13 cellular contexts compared by ENCODE assay signal in the genomic region with DNA sequence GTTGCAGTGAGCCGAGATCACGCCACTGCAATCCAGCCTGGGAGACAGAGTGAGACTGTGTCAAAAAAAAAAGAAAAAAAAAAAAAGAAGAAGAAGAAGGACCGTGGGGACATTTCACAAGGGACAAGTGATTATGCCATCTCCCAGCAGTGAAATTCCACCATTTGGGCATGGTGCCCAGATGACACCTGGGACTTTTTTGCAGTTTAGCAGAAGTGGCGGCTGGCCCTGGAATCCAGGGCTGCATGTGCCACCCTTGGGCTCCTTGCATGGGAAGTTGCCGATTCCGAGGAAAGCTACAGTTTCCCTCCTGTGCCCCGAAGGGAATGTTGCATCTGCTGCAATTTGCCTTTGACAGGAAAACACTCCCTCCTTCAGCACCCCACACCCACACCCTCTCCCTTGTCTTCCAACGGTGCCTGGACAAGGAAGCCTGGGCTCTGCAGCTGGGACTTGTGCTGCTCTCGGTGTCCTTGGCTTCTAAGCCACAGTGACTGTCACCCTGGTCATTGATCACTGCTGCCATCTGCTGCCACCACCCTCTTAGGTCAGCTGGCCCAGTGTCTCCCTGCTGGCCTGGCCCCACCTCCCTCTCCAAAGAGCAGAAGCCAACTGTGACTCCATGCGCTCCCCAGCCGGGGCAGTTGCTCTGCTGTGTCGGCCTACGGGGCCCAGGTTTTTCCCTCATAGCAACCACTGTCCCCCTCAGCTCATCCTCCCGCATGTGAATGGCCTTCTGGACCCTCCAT. TPM values are rescaled to one million over a fixed set of nuclear protein-coding genes. Genes with fewer than 3 reads are reported as not detected.
DNase-seq lines count a peak whose midpoint lies in the region; ATAC-seq and TF ChIP-seq lines count a peak whose summit lies in the region.
"Had no signal": no experiment of that assay in that cellular context is flagged by ENCODE, and none has a peak within 500 bp of the region (broad histone marks: within the 10 kb centered on the region; RNA-seq: fewer than 3 reads in every experiment).

No MANE protein-coding gene starts in this region.

- no peaks in the 10 kb centered on the region for H3K4me1 ChIP-seq in testis
- H3K4me1 ChIP-seq: vagina had no signal

- WGBS in testis, 2 donors = 61 to 71% methylated on average over 13 to 14 of the region's 14 CpGs

- no peak for ATAC-seq in GM18858 (IDR thresholded peaks at IDR 0.05; ENCODE audit: unreplicated experiment)

- intact Hi-C loops in testis (cut with DNase I; ENCODE audit: low total_unique reads) = loop anchor here (5.0 kb wide), 1 partner anchor 137 kb away; no protein-coding TSS in a partner anchor

- H3K27ac ChIP-seq in VCaP (no peak overlapping the region), testis (no peak overlapping the region)
- H3K27ac ChIP-seq: dorsolateral prefrontal cortex, vagina had no signal

- no peaks in the 10 kb centered on the region for H3K27me3 ChIP-seq in testis
- H3K27me3 ChIP-seq: dorsolateral prefrontal cortex, vagina had no signal

- H3K9me3 Mint-ChIP-seq in HFFc6 = no peaks in the 10 kb centered on the region
- H3K9me3 Mint-ChIP-seq: activated CD4-positive, alpha-beta T cell treated with anti-CD3 and anti-CD28 coated beads, Interleukin-2, amount 10 ng/mL, durations not matched to agents 24 days and 14 days; activated naive CD4-positive, alpha-beta T cell treated with anti-CD3 and anti-CD28 coated beads, Interleukin-2, amount 50 U/mL, for 24 hours had no signal

- DNase-seq in HFFc6 (no peak), iPS-NIHi7 (ENCODE audit: extremely low spot score) (peak; percentile 54), testis (peak; percentile 92), NCI-H2107 treated with DMSO at 0.1 percent for 48 hours (lab: John Stamatoyannopoulos, UW; ENCODE audit: unreplicated experiment) (no peak), GM10266 (ENCODE audit: extremely low spot score) (no peak)
- DNase-seq: activated CD4-positive, alpha-beta T cell treated with anti-CD3 and anti-CD28 coated beads, Interleukin-2, amount 10 ng/mL, durations not matched to agents 24 days and 14 days; GF-D8; NCI-H1436 had no signal

- H3K36me3 ChIP-seq in testis (ENCODE audit: low read depth, missing control alignments) = no peaks in the 10 kb centered on the region
- H3K36me3 ChIP-seq: vagina had no signal

- no peaks in the 10 kb centered on the region for H3K36me3 Mint-ChIP-seq in HFFc6 (ENCODE audit: low read depth)
- H3K36me3 Mint-ChIP-seq: activated naive CD4-positive, alpha-beta T cell treated with anti-CD3 and anti-CD28 coated beads, Interleukin-2, amount 50 U/mL, for 24 hours had no signal

- peak; percentile 25; the same call in 1 of the 2 replicates for TF ChIP-seq CTCF in HFFc6 (IDR thresholded peaks at IDR 0.05)
- TF ChIP-seq CTCF in VCaP (conservative IDR thresholded peaks at IDR 0.05) = peak; percentile 66
- peak in 2 of 3 experiments; percentile 37 to 56 for TF ChIP-seq CTCF in testis (IDR thresholded peaks at IDR 0.05)
- TF ChIP-seq CTCF in GM10266 (IDR thresholded peaks at IDR 0.05; ENCODE audit: control insufficient read depth, insufficient read depth, low read depth, missing control alignments) = no peak

- H3K4me3 Mint-ChIP-seq in HFFc6 = no peak overlapping the region
- H3K4me3 Mint-ChIP-seq: activated CD4-positive, alpha-beta T cell treated with anti-CD3 and anti-CD28 coated beads, Interleukin-2, amount 10 ng/mL, durations not matched to agents 24 days and 14 days; activated naive CD4-positive, alpha-beta T cell treated with anti-CD3 and anti-CD28 coated beads, Interleukin-2, amount 50 U/mL, for 24 hours had no signal

- no peaks in the 10 kb centered on the region for H3K9me3 ChIP-seq in testis
- H3K9me3 ChIP-seq: vagina had no signal

- no peak for TF ChIP-seq POLR2A in testis (IDR thresholded peaks at IDR 0.05)

- no peaks in the 10 kb centered on the region; the same call in 1 of the 2 replicates for H3K4me1 Mint-ChIP-seq in HFFc6 (ENCODE audit: low read depth)
- H3K4me1 Mint-ChIP-seq: activated CD4-positive, alpha-beta T cell treated with anti-CD3 and anti-CD28 coated beads, Interleukin-2, amount 10 ng/mL, durations not matched to agents 24 days and 14 days; activated naive CD4-positive, alpha-beta T cell treated with anti-CD3 and anti-CD28 coated beads, Interleukin-2, amount 50 U/mL, for 24 hours had no signal

- H3K4me3 ChIP-seq in testis = no peak overlapping the region
- H3K4me3 ChIP-seq: dorsolateral prefrontal cortex, vagina had no signal

- no peak overlapping the region for H3K27ac Mint-ChIP-seq in HFFc6
- H3K27ac Mint-ChIP-seq: activated CD4-positive, alpha-beta T cell treated with anti-CD3 and anti-CD28 coated beads, Interleukin-2, amount 10 ng/mL, durations not matched to agents 24 days and 14 days; activated naive CD4-positive, alpha-beta T cell treated with anti-CD3 and anti-CD28 coated beads, Interleukin-2, amount 50 U/mL, for 24 hours had no signal

- peaks cover 3% of the 10 kb centered on the region for H3K27me3 Mint-ChIP-seq in HFFc6 (ENCODE audit: insufficient read depth)
- H3K27me3 Mint-ChIP-seq: activated CD4-positive, alpha-beta T cell treated with anti-CD3 and anti-CD28 coated beads, Interleukin-2, amount 10 ng/mL, durations not matched to agents 24 days and 14 days; activated naive CD4-positive, alpha-beta T cell treated with anti-CD3 and anti-CD28 coated beads, Interleukin-2, amount 50 U/mL, for 24 hours had no signal

RNA-seq across cellular contexts. Expression of gene LRRC30, which starts 56.4 kb away (rescaled TPM):
- not detected for total RNA-seq in HFFc6 (2021; fragmentation: NEBNext Ultra II Directional; extraction: Animal tissue kit (Norgen Biotek cat#: 25700))
- total RNA-seq in testis = not detected
- not detected for polyA plus RNA-seq in testis (ENCODE audit: insufficient read depth, low read depth, low replicate concordance)
- total RNA-seq: activated CD4-positive, alpha-beta T cell treated with anti-CD3 and anti-CD28 coated beads, Interleukin-2, amount 10 ng/mL, durations not matched to agents 24 days and 14 days; dorsolateral prefrontal cortex; vagina had no signal

RNA-seq across cellular contexts. Expression of gene LAMA1, which starts 56.9 kb away (rescaled TPM):
- 1 to 10 TPM in 2 of 6 experiments, under 1 TPM in 4; 0.12 to 1.5 (median 0.16) TPM for total RNA-seq in HFFc6 (2021; fragmentation: NEBNext Ultra II Directional; extraction: Animal tissue kit (Norgen Biotek cat#: 25700))
- 100 to 1,000 TPM; 141 to 146 TPM for total RNA-seq in testis
- polyA plus RNA-seq in testis (ENCODE audit: insufficient read depth, low read depth, low replicate concordance) = 35.7 TPM
- total RNA-seq: activated CD4-positive, alpha-beta T cell treated with anti-CD3 and anti-CD28 coated beads, Interleukin-2, amount 10 ng/mL, durations not matched to agents 24 days and 14 days had no signal

Comparison
In these comparisons a context has a peak if more than half of its experiments do, and no peak if none do; other contexts are left out.
1. DNase-seq: peak in iPS-NIHi7 (single experiment) and testis (single experiment); none in HFFc6 (single experiment), NCI-H2107 treated with DMSO at 0.1 percent for 48 hours (single experiment) and GM10266 (single experiment).
2. RNA of gene LAMA1, which starts 56.9 kb away (total RNA-seq): 141 to 146 TPM in testis; 0.12 to 1.5 TPM in HFFc6; every median in the first group is over 10 times any median in the second.